8 cellular contexts compared by ENCODE assay signal in the genomic region with DNA sequence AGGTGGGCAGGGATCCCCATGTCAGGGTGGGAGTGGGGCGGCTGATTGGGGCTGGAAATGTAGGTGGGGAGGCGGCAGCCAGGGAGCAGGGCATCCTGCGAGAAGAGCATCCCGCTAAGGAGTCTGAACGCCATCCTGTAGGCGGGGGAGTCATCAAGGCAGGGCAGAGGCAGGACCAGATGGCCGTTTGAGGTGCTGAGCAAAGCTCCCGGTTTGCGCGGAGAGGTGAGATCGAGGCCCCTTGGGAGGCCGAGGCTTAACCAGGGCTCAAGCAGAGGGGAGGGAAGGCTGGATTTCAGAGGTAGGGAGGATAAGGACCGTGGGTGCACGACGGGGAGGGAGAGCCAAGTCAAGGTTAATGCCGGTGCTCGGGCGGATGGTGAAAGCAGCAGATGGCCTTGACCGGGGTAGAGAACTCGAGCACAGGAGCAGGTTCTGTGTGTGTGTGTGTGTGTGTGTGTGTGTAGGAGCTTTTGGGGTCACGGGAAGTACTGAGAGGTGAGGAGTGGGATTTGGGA. TPM values are rescaled to one million over a fixed set of nuclear protein-coding genes. Genes with fewer than 3 reads are reported as not detected.
DNase-seq lines count a peak whose midpoint lies in the region; ATAC-seq and TF ChIP-seq lines count a peak whose summit lies in the region.

No MANE protein-coding gene starts in this region.

- H3K27me3 Mint-ChIP-seq in WTC11 (ENCODE audit: low read depth): no peaks in the 10 kb centered on the region
- no peaks in the 10 kb centered on the region for H3K27me3 Mint-ChIP-seq in osteocyte (ENCODE audit: unreplicated experiment)

- peak; percentile 15 for DNase-seq in activated effector memory CD4-positive, alpha-beta T cell treated with Interleukin-2 at 50 U/mL for 16 hours
- DNase-seq in activated effector memory CD4-positive, alpha-beta T cell treated with anti-CD3 and anti-CD28 coated beads, Interleukin-2, amount 50 U/mL, for 16 hours: no peak
- DNase-seq in WTC11 (ENCODE audit: low spot score): peak; percentile 38
- DNase-seq in fibroblast of the aortic adventitia (ENCODE audit: low read depth): no peak
- no peak for DNase-seq in osteocyte (ENCODE audit: extremely low spot score, unreplicated experiment)
- no peak for DNase-seq in SHP77 treated with DMSO at 0.1 percent for 48 hours (lab: John Stamatoyannopoulos, UW)
- DNase-seq in NCI-H226: no peak

- H3K27ac Mint-ChIP-seq in WTC11: peak overlapping the region; percentile 97
- peak overlapping the region; percentile 97 for H3K27ac Mint-ChIP-seq in osteocyte (ENCODE audit: unreplicated experiment)

- H3K4me3 ChIP-seq in fibroblast of the aortic adventitia (ENCODE audit: low read depth, low read length): peak overlapping the region; percentile 91

- H3K4me3 Mint-ChIP-seq in WTC11 (peak overlapping the region; percentile 93), osteocyte (ENCODE audit: unreplicated experiment) (peak overlapping the region; percentile 91)

- POLR2A ChIA-PET in WTC11 (lab: Charles Lee): interaction anchor here (1.0 to 2.4 kb wide), 6 partner anchors 10 to 299 kb away, joined by 3 to 15 read pairs (median 5); a partner anchor contains a TSS

- TF ChIP-seq CTCF in WTC11 (IDR thresholded peaks at IDR 0.05): no peak
- no peak for TF ChIP-seq CTCF in fibroblast of the aortic adventitia (IDR thresholded peaks at IDR 0.05; ENCODE audit: insufficient read depth, low read length)
- TF ChIP-seq CTCF in osteocyte (IDR thresholded peaks at IDR 0.05): no peak

- CTCF ChIA-PET in WTC11 (lab: Charles Lee): interaction anchor here (0.6 to 2.2 kb wide), 8 partner anchors 12 to 209 kb away, joined by 3 to 17 read pairs (median 4); a partner anchor contains a TSS

- H3K9me3 Mint-ChIP-seq in WTC11 (no peaks in the 10 kb centered on the region), osteocyte (ENCODE audit: unreplicated experiment) (no peaks in the 10 kb centered on the region)

- peaks cover 54% of the 10 kb centered on the region for H3K36me3 Mint-ChIP-seq in WTC11
- peaks cover 31% of the 10 kb centered on the region for H3K36me3 Mint-ChIP-seq in osteocyte (ENCODE audit: unreplicated experiment)

- H3K4me1 Mint-ChIP-seq in WTC11 (peaks cover 16% of the 10 kb centered on the region), osteocyte (ENCODE audit: unreplicated experiment) (peaks cover 26% of the 10 kb centered on the region)

- ATAC-seq in HG03175 (IDR thresholded peaks at IDR 0.05; ENCODE audit: unreplicated experiment): peak; percentile 24
- ATAC-seq in WTC11: peak; percentile 34

TF ChIP-seq in WTC11, 78 proteins besides CTCF, POLR2A, EP300 and RAD21:
- TF ChIP-seq IRF2 (CRISPR knock-in tag; IDR thresholded peaks at IDR 0.05; ENCODE audit: borderline replicate concordance, low read depth) (no peak), JUN (CRISPR knock-in tag; IDR thresholded peaks at IDR 0.05) (0 out of 2 replicates have a peak, but pooled peaks have one; percentile 4), TP53 (CRISPR knock-in tag; IDR thresholded peaks at IDR 0.05) (no peak)
- TF ChIP-seq, protein P1, sequence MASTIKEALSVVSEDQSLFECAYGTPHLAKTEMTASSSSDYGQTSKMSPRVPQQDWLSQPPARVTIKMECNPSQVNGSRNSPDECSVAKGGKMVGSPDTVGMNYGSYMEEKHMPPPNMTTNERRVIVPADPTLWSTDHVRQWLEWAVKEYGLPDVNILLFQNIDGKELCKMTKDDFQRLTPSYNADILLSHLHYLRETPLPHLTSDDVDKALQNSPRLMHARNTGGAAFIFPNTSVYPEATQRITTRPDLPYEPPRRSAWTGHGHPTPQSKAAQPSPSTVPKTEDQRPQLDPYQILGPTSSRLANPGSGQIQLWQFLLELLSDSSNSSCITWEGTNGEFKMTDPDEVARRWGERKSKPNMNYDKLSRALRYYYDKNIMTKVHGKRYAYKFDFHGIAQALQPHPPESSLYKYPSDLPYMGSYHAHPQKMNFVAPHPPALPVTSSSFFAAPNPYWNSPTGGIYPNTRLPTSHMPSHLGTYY (CRISPR knock-in tag; IDR thresholded peaks at IDR 0.05): peak; percentile 30; the same call in 1 of the 2 replicates
- TF ChIP-seq, protein P2, sequence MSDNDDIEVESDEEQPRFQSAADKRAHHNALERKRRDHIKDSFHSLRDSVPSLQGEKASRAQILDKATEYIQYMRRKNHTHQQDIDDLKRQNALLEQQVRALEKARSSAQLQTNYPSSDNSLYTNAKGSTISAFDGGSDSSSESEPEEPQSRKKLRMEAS (CRISPR knock-in tag; IDR thresholded peaks at IDR 0.05): 0 out of 2 replicates have a peak, but pooled peaks have one; percentile 8
- TF ChIP-seq, protein P3, sequence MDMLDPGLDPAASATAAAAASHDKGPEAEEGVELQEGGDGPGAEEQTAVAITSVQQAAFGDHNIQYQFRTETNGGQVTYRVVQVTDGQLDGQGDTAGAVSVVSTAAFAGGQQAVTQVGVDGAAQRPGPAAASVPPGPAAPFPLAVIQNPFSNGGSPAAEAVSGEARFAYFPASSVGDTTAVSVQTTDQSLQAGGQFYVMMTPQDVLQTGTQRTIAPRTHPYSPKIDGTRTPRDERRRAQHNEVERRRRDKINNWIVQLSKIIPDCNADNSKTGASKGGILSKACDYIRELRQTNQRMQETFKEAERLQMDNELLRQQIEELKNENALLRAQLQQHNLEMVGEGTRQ (CRISPR knock-in tag; IDR thresholded peaks at IDR 0.05): no peak

RNA-seq across cellular contexts. Expression of a gene that starts 0.5 kb away (rescaled TPM):
- total RNA-seq in WTC11 (2021): 746 to 781 TPM (median 746 TPM) in 3 replicates
- total RNA-seq in fibroblast of the aortic adventitia (ENCODE audit: low replicate concordance): 257 and 622 TPM in 2 replicates
- total RNA-seq in osteocyte: 651 and 667 TPM in 2 replicates

RNA-seq across cellular contexts. Expression of a gene that starts 12.4 kb away (rescaled TPM):
- total RNA-seq in WTC11 (2021): 210 to 238 TPM (median 210 TPM) in 3 replicates
- total RNA-seq in fibroblast of the aortic adventitia (ENCODE audit: low replicate concordance): 34.0 and 138 TPM in 2 replicates
- total RNA-seq in osteocyte: 77.7 and 77.8 TPM in 2 replicates

RNA-seq across cellular contexts. Expression of a gene that starts 45.1 kb away (rescaled TPM):
- 39.6 to 51.9 TPM (median 41.4 TPM) in 3 replicates for total RNA-seq in WTC11 (2021)
- 95.9 and 135 TPM in 2 replicates for total RNA-seq in fibroblast of the aortic adventitia (ENCODE audit: low replicate concordance)
- total RNA-seq in osteocyte: 100 and 108 TPM in 2 replicates

Comparison
In these comparisons a context has a peak if more than half of its experiments do, and no peak if none do; other contexts are left out.
1. DNase-seq: peak in activated effector memory CD4-positive, alpha-beta T cell treated with Interleukin-2 at 50 U/mL for 16 hours (single experiment) and WTC11 (single experiment); none in activated effector memory CD4-positive, alpha-beta T cell treated with anti-CD3 and anti-CD28 coated beads, Interleukin-2, amount 50 U/mL, for 16 hours (single experiment), fibroblast of the aortic adventitia (single experiment), osteocyte (single experiment), SHP77 treated with DMSO at 0.1 percent for 48 hours (single experiment) and NCI-H226 (single experiment).